In the genomic region with DNA sequence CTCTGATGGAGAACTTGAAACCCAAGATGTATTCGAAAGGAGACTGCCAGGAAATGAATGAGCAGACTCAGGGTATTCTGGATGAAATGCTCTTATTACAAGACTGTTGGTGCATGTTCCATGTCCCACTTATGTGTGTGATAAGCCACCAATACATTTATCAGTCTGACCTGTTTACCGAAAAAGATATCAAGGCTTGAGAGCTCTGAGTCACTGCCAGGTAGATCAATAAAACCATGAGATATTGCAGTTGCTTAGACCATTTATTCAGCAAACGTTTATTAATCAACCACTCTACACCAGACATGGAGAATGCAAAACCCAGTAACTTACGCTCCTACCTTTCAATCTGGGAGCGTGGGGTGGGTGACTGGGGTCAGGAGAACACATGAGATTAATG, we compare ENCODE assay signal across 18 cellular contexts. TPM values are rescaled to one million over a fixed set of nuclear protein-coding genes. Genes with fewer than 3 reads are reported as not detected.
DNase-seq lines count a peak whose midpoint lies in the region; ATAC-seq and TF ChIP-seq lines count a peak whose summit lies in the region.
"Had no signal": no experiment of that assay in that cellular context is flagged by ENCODE, and none has a peak within 500 bp of the region (broad histone marks: within the 10 kb centered on the region; RNA-seq: fewer than 3 reads in every experiment).

No MANE protein-coding gene starts in this region.

- H3K27ac Mint-ChIP-seq in osteocyte (ENCODE audit: unreplicated experiment) = peak overlapping the region; percentile 58
- peak overlapping the region; percentile 36 for H3K27ac Mint-ChIP-seq in progenitor cell of endocrine pancreas
- H3K27ac Mint-ChIP-seq: B cell; CD4-positive, alpha-beta T cell; CD8-positive, alpha-beta T cell had no signal

- H3K27me3 Mint-ChIP-seq in osteocyte (ENCODE audit: unreplicated experiment) (no peaks in the 10 kb centered on the region), progenitor cell of endocrine pancreas (peaks cover 16% of the 10 kb centered on the region)

- H3K4me3 Mint-ChIP-seq in osteocyte (ENCODE audit: unreplicated experiment) (no peak overlapping the region), progenitor cell of endocrine pancreas (ENCODE audit: low read depth) (no peak overlapping the region)
- H3K4me3 Mint-ChIP-seq: B cell; CD4-positive, alpha-beta T cell; CD8-positive, alpha-beta T cell had no signal

- H3K9me3 Mint-ChIP-seq in osteocyte (ENCODE audit: unreplicated experiment) = no peaks in the 10 kb centered on the region
- H3K9me3 Mint-ChIP-seq in progenitor cell of endocrine pancreas (ENCODE audit: low read depth) = no peaks in the 10 kb centered on the region
- H3K9me3 Mint-ChIP-seq: CD4-positive, alpha-beta T cell; CD8-positive, alpha-beta T cell had no signal

- intact Hi-C loops in body of pancreas (cut with DNase I) = no loop called here

- no peak for TF ChIP-seq CTCF in body of pancreas (IDR thresholded peaks at IDR 0.05)
- no peak for TF ChIP-seq CTCF in osteocyte (IDR thresholded peaks at IDR 0.05)
- TF ChIP-seq CTCF in progenitor cell of endocrine pancreas (IDR thresholded peaks at IDR 0.05; ENCODE audit: unreplicated experiment) = no peak

- TF ChIP-seq POLR2A in body of pancreas (IDR thresholded peaks at IDR 0.05) = no peak

- DNase-seq in body of pancreas (no peak), osteocyte (ENCODE audit: extremely low spot score, unreplicated experiment) (no peak), progenitor cell of endocrine pancreas (ENCODE audit: low spot score, unreplicated experiment) (no peak), NCI-H2171 treated with DMSO at 0.1 percent for 48 hours (lab: John Stamatoyannopoulos, UW) (no peak), kidney glomerular epithelial cell (lab: John Stamatoyannopoulos, UW) (no peak)
- DNase-seq: AML-193; Caco-2; Calu3; CD4-positive, alpha-beta T cell; CD8-positive, alpha-beta T cell; DMS79 treated with DMSO at 0.1 percent for 48 hours; GF-D8 had no signal

- no peaks in the 10 kb centered on the region for H3K27me3 ChIP-seq in body of pancreas
- H3K27me3 ChIP-seq: BLaER1 treated with 17β-estradiol and CSF1 and Interleukin-3, amounts not matched to agents 10 nM and 100 nM had no signal

- H3K9me3 ChIP-seq in body of pancreas = no peaks in the 10 kb centered on the region
- H3K9me3 ChIP-seq: A549; BLaER1 treated with 17β-estradiol and CSF1 and Interleukin-3, amounts not matched to agents 10 nM and 100 nM; Caco-2 had no signal

- H3K4me1 Mint-ChIP-seq in osteocyte (ENCODE audit: unreplicated experiment) (peaks cover 17% of the 10 kb centered on the region), progenitor cell of endocrine pancreas (ENCODE audit: low read depth) (peaks cover 16% of the 10 kb centered on the region)
- H3K4me1 Mint-ChIP-seq: B cell had no signal

- ATAC-seq in body of pancreas (peak; percentile 38), HG02840 (IDR thresholded peaks at IDR 0.05; ENCODE audit: low FRiP score, unreplicated experiment) (no peak)
- ATAC-seq: CD8-positive, alpha-beta T cell had no signal

- H3K4me1 ChIP-seq in body of pancreas = peaks cover 12% of the 10 kb centered on the region
- H3K4me1 ChIP-seq: A549; BLaER1 treated with 17β-estradiol and CSF1 and Interleukin-3, amounts not matched to agents 10 nM and 100 nM; Caco-2 had no signal

- H3K36me3 Mint-ChIP-seq in osteocyte (ENCODE audit: unreplicated experiment) = peaks cover 76% of the 10 kb centered on the region
- H3K36me3 Mint-ChIP-seq in progenitor cell of endocrine pancreas (ENCODE audit: insufficient read depth) = no peaks in the 10 kb centered on the region
- H3K36me3 Mint-ChIP-seq: CD8-positive, alpha-beta T cell had no signal

- no peaks in the 10 kb centered on the region for H3K36me3 ChIP-seq in body of pancreas (replicated peaks in 1 of 2; ENCODE audit: insufficient read depth in 1 of 2, low read depth in 2 of 2)
- H3K36me3 ChIP-seq: BLaER1 treated with 17β-estradiol and CSF1 and Interleukin-3, amounts not matched to agents 10 nM and 100 nM had no signal

- H3K27ac ChIP-seq in body of pancreas = no peak overlapping the region
- H3K27ac ChIP-seq: 22Rv1; A549; BLaER1 treated with 17β-estradiol and CSF1 and Interleukin-3, amounts not matched to agents 10 nM and 100 nM; C4-2B had no signal

- 14 to 22% methylated on average over 5 of the region's 5 CpGs for WGBS in body of pancreas, 2 donors

- H3K4me3 ChIP-seq in body of pancreas = no peak overlapping the region
- H3K4me3 ChIP-seq: A549; BLaER1 treated with 17β-estradiol and CSF1 and Interleukin-3, amounts not matched to agents 10 nM and 100 nM had no signal

RNA-seq across cellular contexts. Expression of gene CEMIP, which starts 17.3 kb away (rescaled TPM):
- total RNA-seq in body of pancreas = 1 to 10 TPM in 1 of 2 donors, not detected in 1; 1.6 TPM
- total RNA-seq in osteocyte = 445 and 457 TPM in 2 replicates
- 0.77 and 1.3 TPM in 2 replicates for total RNA-seq in progenitor cell of endocrine pancreas
- total RNA-seq: CD4-positive, alpha-beta T cell; CD8-positive, alpha-beta T cell had no signal

Comparison
In these comparisons a context has a peak if more than half of its experiments do, and no peak if none do; other contexts are left out.
1. RNA of gene CEMIP, which starts 17.3 kb away (total RNA-seq): 445 to 457 TPM in osteocyte; 1.6 TPM in body of pancreas and 0.77 to 1.3 TPM in progenitor cell of endocrine pancreas; every median in the first group is over 100 times any median in the second.